ENCODE assay signal across 20 cellular contexts in genomic region chr9:116193636-116194035, GRCh38. TPM values are rescaled to one million over a fixed set of nuclear protein-coding genes. Genes with fewer than 3 reads are reported as not detected.
A peak's percentile ranks its signal among the peaks of the same experiment; 100 is the strongest.
DNase-seq lines count a peak whose midpoint lies in the region; ATAC-seq and TF ChIP-seq lines count a peak whose summit lies in the region.
"Had no signal": no experiment of that assay in that cellular context is flagged by ENCODE, and none has a peak within 500 bp of the region (broad histone marks: within the 10 kb centered on the region; RNA-seq: fewer than 3 reads in every experiment).

No MANE protein-coding gene starts in this region.

- H3K9me3 ChIP-seq in mammary epithelial cell (replicated peaks; ENCODE audit: insufficient read depth, low read length), result no peaks in the 10 kb centered on the region
- H3K9me3 ChIP-seq: BE2C had no signal

- H3K36me3 Mint-ChIP-seq in activated CD4-positive, alpha-beta memory T cell treated with anti-CD3 and anti-CD28 coated beads for 36 hours, result no peaks in the 10 kb centered on the region
- H3K36me3 Mint-ChIP-seq: activated naive CD8-positive, alpha-beta T cell had no signal

- H3K27ac ChIP-seq in mammary epithelial cell (ENCODE audit: insufficient read depth, low read depth, low read length), result no peak overlapping the region

- H4K20me1 ChIP-seq in mammary epithelial cell (ENCODE audit: insufficient read depth, low read length), result no peaks in the 10 kb centered on the region

- H3K27ac Mint-ChIP-seq in activated CD4-positive, alpha-beta memory T cell treated with anti-CD3 and anti-CD28 coated beads for 36 hours, result no peak overlapping the region
- H3K27ac Mint-ChIP-seq: activated naive CD8-positive, alpha-beta T cell had no signal

- no peaks in the 10 kb centered on the region for H3K79me2 ChIP-seq in mammary epithelial cell (ENCODE audit: insufficient read depth, low read length)

- H3K4me1 Mint-ChIP-seq in activated CD4-positive, alpha-beta memory T cell treated with anti-CD3 and anti-CD28 coated beads for 36 hours (ENCODE audit: low read depth), result no peaks in the 10 kb centered on the region

- intact Hi-C loops in mammary epithelial cell (cut with micrococcal nuclease), result no loop called here
- intact Hi-C loops in activated CD4-positive, alpha-beta memory T cell treated with anti-CD3 and anti-CD28 coated beads for 36 hours (cut with micrococcal nuclease), result no loop called here

- dilution Hi-C loops in mammary epithelial cell (cut with HindIII; ENCODE audit: low sequenced_read_pairs), result no loop called here

- no peak overlapping the region for H3K9ac ChIP-seq in mammary epithelial cell (ENCODE audit: insufficient read depth, low read length)

- DNase-seq in AG08395 (ENCODE audit: low spot score) (peak; percentile 75), LHCN-M2 (ENCODE audit: low read depth) (peak; percentile 88), mammary epithelial cell (peak; percentile 83), kidney epithelial cell (ENCODE audit: low read depth) (peak; percentile 68), NCI-H2171 (lab: John Stamatoyannopoulos, UW) (no peak)
- DNase-seq in effector CD4-positive, alpha-beta T cell, result no peak
- no peak for DNase-seq in activated CD4-positive, alpha-beta memory T cell treated with anti-CD3 and anti-CD28 coated beads for 36 hours
- DNase-seq: activated CD4-positive, CD25-positive, alpha-beta regulatory T cell; BE2C; DMS53; foreskin melanocyte; KG1; midbrain; NCI-H1436; NCI-H510A; OCI-M1; small intestine; SW 1271 had no signal

- TF ChIP-seq CTCF in mammary epithelial cell (conservative IDR thresholded peaks at IDR 0.05 in 1 of 2, IDR thresholded peaks at IDR 0.05 in 1 of 2; ENCODE audit: extremely low read depth in 1 of 2, insufficient read depth in 1 of 2, low read depth in 1 of 2, low read length in 2 of 2) (no peak), kidney epithelial cell (IDR thresholded peaks at IDR 0.05; ENCODE audit: insufficient read depth, low read length, poor library complexity, severe bottlenecking) (no peak)

- H3K4me1 ChIP-seq in mammary epithelial cell (ENCODE audit: insufficient read depth, low read length), result peaks cover 9% of the 10 kb centered on the region
- H3K4me1 ChIP-seq: BE2C had no signal

- CTCF ChIA-PET in mammary epithelial cell (lab: Charles Lee; ENCODE audit: low non-redundant PET), result no interaction called here
- CTCF ChIA-PET in activated CD4-positive, alpha-beta memory T cell treated with anti-CD3 and anti-CD28 coated beads for 36 hours (lab: Charles Lee), result no interaction called here

- no TSS peak for BruUV-seq in mammary epithelial cell (replicated peaks; lab: Mats Ljungman, UMichigan)

- no peaks in the 10 kb centered on the region for H3K36me3 ChIP-seq in mammary epithelial cell (ENCODE audit: insufficient read depth, low read length)
- no peaks in the 10 kb centered on the region for H3K36me3 ChIP-seq in kidney epithelial cell (ENCODE audit: control insufficient read depth, insufficient read depth, low read length)
- H3K36me3 ChIP-seq: BE2C had no signal

- no peak for ATAC-seq in HG02973 (IDR thresholded peaks at IDR 0.05; ENCODE audit: unreplicated experiment)

- no peak overlapping the region for H3K4me2 ChIP-seq in mammary epithelial cell (ENCODE audit: insufficient read depth, low read depth, low read length)

- H3K27me3 ChIP-seq in mammary epithelial cell (ENCODE audit: insufficient read depth, low read length), result no peaks in the 10 kb centered on the region
- H3K27me3 ChIP-seq in kidney epithelial cell (ENCODE audit: control insufficient read depth, insufficient read depth, low read length), result no peaks in the 10 kb centered on the region
- H3K27me3 ChIP-seq: BE2C had no signal

- H3K9me3 Mint-ChIP-seq in activated CD4-positive, alpha-beta memory T cell treated with anti-CD3 and anti-CD28 coated beads for 36 hours, result no peaks in the 10 kb centered on the region

- POLR2A ChIA-PET in activated CD4-positive, alpha-beta memory T cell treated with anti-CD3 and anti-CD28 coated beads for 36 hours (lab: Charles Lee), result no interaction called here

- in situ Hi-C loops in mammary epithelial cell (cut with MboI; ENCODE audit: low sequenced_read_pairs in 2 of 2), result no loop called here

- H2AFZ ChIP-seq in mammary epithelial cell (ENCODE audit: low read depth, low read length), result no peak overlapping the region

- H3K4me3 ChIP-seq in mammary epithelial cell (replicated peaks in 1 of 3; ENCODE audit: insufficient read depth in 1 of 3, low read depth in 2 of 3, low read length in 3 of 3) (no peak overlapping the region), kidney epithelial cell (ENCODE audit: low read depth, low read length) (no peak overlapping the region)

- H3K4me3 Mint-ChIP-seq in activated CD4-positive, alpha-beta memory T cell treated with anti-CD3 and anti-CD28 coated beads for 36 hours, result no peak overlapping the region
- H3K4me3 Mint-ChIP-seq: activated naive CD8-positive, alpha-beta T cell had no signal

- H3K27me3 Mint-ChIP-seq in activated CD4-positive, alpha-beta memory T cell treated with anti-CD3 and anti-CD28 coated beads for 36 hours, result no peaks in the 10 kb centered on the region
- H3K27me3 Mint-ChIP-seq: activated naive CD8-positive, alpha-beta T cell had no signal

RNA-seq across cellular contexts. Expression of gene PAPPA, which starts 40.0 kb away (rescaled TPM):
- total RNA-seq in LHCN-M2 (2014; rRNA removed) (3.0 and 4.7 TPM in 2 replicates), mammary epithelial cell (under 1 TPM in 1 of 2 donors, not detected in 1; 0.33 TPM), kidney epithelial cell (15.4 and 15.5 TPM in 2 replicates)
- 1.5 TPM for polyA plus RNA-seq in LHCN-M2 (2012)
- polyA plus RNA-seq in mammary epithelial cell, result 0.06 TPM
- not detected for polyA minus RNA-seq in mammary epithelial cell
- total RNA-seq in activated CD4-positive, alpha-beta memory T cell treated with anti-CD3 and anti-CD28 coated beads for 36 hours, result not detected

Comparison
In these comparisons a context has a peak if more than half of its experiments do, and no peak if none do; other contexts are left out.
1. DNase-seq: peak in AG08395 (single experiment), LHCN-M2 (single experiment), mammary epithelial cell (single experiment) and kidney epithelial cell (single experiment); none in effector CD4-positive, alpha-beta T cell (single experiment), NCI-H2171 (single experiment) and activated CD4-positive, alpha-beta memory T cell treated with anti-CD3 and anti-CD28 coated beads for 36 hours (single experiment).